8 cellular contexts compared by ENCODE assay signal in genomic region chr18:9827856-9828793, GRCh38. TPM values are rescaled to one million over a fixed set of nuclear protein-coding genes. Genes with fewer than 3 reads are reported as not detected.
A peak's percentile ranks its signal among the peaks of the same experiment; 100 is the strongest.
DNase-seq lines count a peak whose midpoint lies in the region; ATAC-seq, FAIRE-seq and TF ChIP-seq lines count a peak whose summit lies in the region.

No MANE protein-coding gene starts in this region.

- H3K4me3 Mint-ChIP-seq in immature natural killer cell = no peak overlapping the region

- no peak overlapping the region for H3K9ac ChIP-seq in MM.1S (ENCODE audit: low read length)

- TF ChIP-seq CTCF in fibroblast of pulmonary artery (IDR thresholded peaks at IDR 0.05; ENCODE audit: low read length, missing control alignments) = no peak
- no peak for TF ChIP-seq CTCF in MM.1S (IDR thresholded peaks at IDR 0.05; ENCODE audit: low read length)

- peaks cover 56% of the 10 kb centered on the region for H3K4me1 ChIP-seq in SJSA1 (replicated peaks)
- no peaks in the 10 kb centered on the region for H3K4me1 ChIP-seq in MM.1S (ENCODE audit: low read length)

- H3K27ac ChIP-seq in SJSA1 (peak overlapping the region; percentile 71), MM.1S (ENCODE audit: low read length) (no peak overlapping the region)

- H3K4me3 ChIP-seq in SJSA1 = no peak overlapping the region
- no peak overlapping the region for H3K4me3 ChIP-seq in fibroblast of pulmonary artery (replicated peaks; ENCODE audit: low read depth, low read length)
- H3K4me3 ChIP-seq in skeletal muscle cell (ENCODE audit: low read depth, low read length) = no peak overlapping the region
- no peak overlapping the region for H3K4me3 ChIP-seq in MM.1S (ENCODE audit: low read length)

- H3K4me2 ChIP-seq in MM.1S (ENCODE audit: low read depth, low read length) = no peak overlapping the region

- no peaks in the 10 kb centered on the region for H4K20me1 ChIP-seq in MM.1S (ENCODE audit: insufficient read depth, low read length)

- ATAC-seq in GM19463 (IDR thresholded peaks at IDR 0.05; ENCODE audit: unreplicated experiment) = no peak

- no peaks in the 10 kb centered on the region for H3K36me3 Mint-ChIP-seq in immature natural killer cell

- H3K27me3 ChIP-seq in SJSA1 (replicated peaks) = no peaks in the 10 kb centered on the region
- no peaks in the 10 kb centered on the region for H3K27me3 ChIP-seq in MM.1S (replicated peaks; ENCODE audit: insufficient read depth, low read length)

- no peaks in the 10 kb centered on the region for H3K9me3 Mint-ChIP-seq in immature natural killer cell

- H3K79me2 ChIP-seq in MM.1S (ENCODE audit: low read length) = no peaks in the 10 kb centered on the region

- peaks cover 7% of the 10 kb centered on the region for H3K36me3 ChIP-seq in SJSA1
- no peaks in the 10 kb centered on the region for H3K36me3 ChIP-seq in MM.1S (replicated peaks; ENCODE audit: insufficient read depth, low read length)

- H3K27me3 Mint-ChIP-seq in immature natural killer cell (ENCODE audit: low read depth in 3 of 3) = peaks cover 0 to 4% (median 1%) of the 10 kb centered on the region in 3 donors

- no peak overlapping the region for H2AFZ ChIP-seq in MM.1S (ENCODE audit: low read length)

- no peak overlapping the region for H3K27ac Mint-ChIP-seq in immature natural killer cell

- H3K9me2 ChIP-seq in MM.1S (replicated peaks; ENCODE audit: insufficient read depth, low read length) = no peaks in the 10 kb centered on the region

- H3K9me3 ChIP-seq in SJSA1 (replicated peaks) (no peaks in the 10 kb centered on the region), MM.1S (replicated peaks; ENCODE audit: insufficient read depth, low read length) (no peaks in the 10 kb centered on the region)

- H3F3A ChIP-seq in MM.1S (ENCODE audit: insufficient read depth, low read length) = no peaks in the 10 kb centered on the region

- peak; percentile 83 for DNase-seq in H54 (ENCODE audit: insufficient read length, low spot score)
- DNase-seq in SJSA1 (ENCODE audit: low read depth in 1 of 2, low spot score in 2 of 2) = peak; percentile 80 to 91
- peak; percentile 99 for DNase-seq in fibroblast of pulmonary artery (ENCODE audit: low read depth)
- DNase-seq in skeletal muscle cell (ENCODE audit: low read depth) = peak; percentile 98
- DNase-seq in MM.1S = no peak
- no peak for DNase-seq in immature natural killer cell
- no peak for DNase-seq in NCI-H446 treated with DMSO at 0.1 percent for 48 hours (lab: John Stamatoyannopoulos, UW)

- TF ChIP-seq POLR2A in H54 (IDR thresholded peaks at IDR 0.05; ENCODE audit: low read depth, low read length) = no peak

- FAIRE-seq in H54 (lab: Jason Lieb, UNC) = peak; percentile 84

- H3K4me1 Mint-ChIP-seq in immature natural killer cell = no peaks in the 10 kb centered on the region

RNA-seq across cellular contexts. Expression of gene TXNDC2, which starts 57.6 kb away (rescaled TPM):
- 0.05 TPM in 1 of 2 replicates, not detected in the other for total RNA-seq in SJSA1 (2014; rRNA removed; shearing (Covaris generic))
- not detected for polyA plus RNA-seq in immature natural killer cell

Comparison
In these comparisons a context has a peak if more than half of its experiments do, and no peak if none do; other contexts are left out.
1. DNase-seq: peak in H54 (single experiment), SJSA1 (2 of 2), fibroblast of pulmonary artery (single experiment) and skeletal muscle cell (single experiment); none in MM.1S (single experiment), immature natural killer cell (0 of 3) and NCI-H446 treated with DMSO at 0.1 percent for 48 hours (single experiment).